Comparison of ENCODE assay signal across 25 cellular contexts in the genomic region with DNA sequence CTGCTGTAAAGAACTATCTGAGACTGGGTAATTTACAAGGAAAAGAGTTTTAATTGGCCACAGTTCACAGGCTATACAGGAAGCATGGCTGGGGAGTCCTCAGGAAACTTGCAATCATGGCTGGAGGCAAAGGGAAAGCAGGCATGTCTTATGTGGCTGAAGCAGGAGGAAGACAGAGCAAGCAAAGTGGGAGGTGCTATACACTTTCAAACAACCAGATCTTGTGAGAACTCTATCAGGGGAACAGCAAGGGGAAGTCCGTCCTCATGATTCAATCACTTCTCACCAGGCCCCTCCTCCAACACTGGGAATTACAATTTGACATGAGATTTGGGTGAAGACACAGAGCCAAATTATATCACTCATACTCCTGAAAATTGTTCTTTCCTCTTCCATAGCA.
DNase-seq lines count a peak whose midpoint lies in the region; FAIRE-seq and TF ChIP-seq lines count a peak whose summit lies in the region.
"Had no signal": no experiment of that assay in that cellular context is flagged by ENCODE, and none has a peak within 500 bp of the region (broad histone marks: within the 10 kb centered on the region; RNA-seq: fewer than 3 reads in every experiment).

No MANE protein-coding gene starts in this region.

- H3K4me2 ChIP-seq in OCI-LY3 (ENCODE audit: low read length): peak overlapping the region; percentile 62
- no peak overlapping the region for H3K4me2 ChIP-seq in H1 (ENCODE audit: insufficient read depth in 1 of 2, low read depth in 2 of 2, low read length in 2 of 2)
- H3K4me2 ChIP-seq in keratinocyte (ENCODE audit: control insufficient read depth, extremely low read depth, insufficient read depth, low read depth, low read length): no peak overlapping the region
- H3K4me2 ChIP-seq: BLaER1 had no signal

- H3K27ac ChIP-seq in OCI-LY3 (ENCODE audit: low read length) (no peak overlapping the region), H1 (ENCODE audit: low read depth, low read length) (no peak overlapping the region), keratinocyte (ENCODE audit: control insufficient read depth, insufficient read depth, low read length) (no peak overlapping the region), thyroid gland (no peak overlapping the region)
- H3K27ac ChIP-seq: BLaER1, GM23248, HL-60 had no signal

- no peak overlapping the region for H3K14ac ChIP-seq in H1 (ENCODE audit: insufficient read length)

- POLR2A ChIA-PET in Caco-2 (lab: Charles Lee): no interaction called here
- POLR2A ChIA-PET in H1 (lab: Charles Lee; ENCODE audit: partially characterized antibody): no interaction called here

- H3K4me3 Mint-ChIP-seq in Caco-2 (ENCODE audit: unreplicated experiment): no peak overlapping the region
- H3K4me3 Mint-ChIP-seq: CD14-positive monocyte; CD4-positive, alpha-beta memory T cell; HFFc6 had no signal

- no peaks in the 10 kb centered on the region for H3K36me3 ChIP-seq in Caco-2 (ENCODE audit: control insufficient read depth, insufficient read depth, low read length)
- no peaks in the 10 kb centered on the region for H3K36me3 ChIP-seq in OCI-LY3 (replicated peaks; ENCODE audit: low read depth, low read length)
- H3K36me3 ChIP-seq in H1 (ENCODE audit: control insufficient read depth in 2 of 4, insufficient read depth in 4 of 4, low read length in 3 of 4): no peaks in the 10 kb centered on the region
- no peaks in the 10 kb centered on the region for H3K36me3 ChIP-seq in keratinocyte (ENCODE audit: control insufficient read depth in 2 of 2, extremely low read depth in 1 of 2, insufficient read depth in 2 of 2, low read length in 2 of 2)
- no peaks in the 10 kb centered on the region for H3K36me3 ChIP-seq in thyroid gland
- H3K36me3 ChIP-seq: BLaER1 had no signal

- H3K79me1 ChIP-seq in H1 (ENCODE audit: low read depth, low read length): no peaks in the 10 kb centered on the region

- H3K4me1 Mint-ChIP-seq in Caco-2 (ENCODE audit: low read depth, unreplicated experiment): peaks cover 6% of the 10 kb centered on the region
- H3K4me1 Mint-ChIP-seq: CD14-positive monocyte; CD4-positive, alpha-beta memory T cell had no signal

- H3K4ac ChIP-seq in H1 (replicated peaks; ENCODE audit: insufficient read length, low read depth, low read length): no peak overlapping the region

- no peaks in the 10 kb centered on the region for H3K79me2 ChIP-seq in OCI-LY3 (ENCODE audit: low read length)
- no peaks in the 10 kb centered on the region for H3K79me2 ChIP-seq in H1 (ENCODE audit: control insufficient read depth in 1 of 2, insufficient read depth in 2 of 2, low read length in 2 of 2)
- no peaks in the 10 kb centered on the region for H3K79me2 ChIP-seq in keratinocyte (ENCODE audit: control insufficient read depth, insufficient read depth, low read length)

- H3K27me3 ChIP-seq in Caco-2 (replicated peaks; ENCODE audit: control insufficient read depth, insufficient read depth, low read length) (no peaks in the 10 kb centered on the region), OCI-LY3 (ENCODE audit: low read depth, low read length) (no peaks in the 10 kb centered on the region), H1 (replicated peaks in 1 of 4; ENCODE audit: control insufficient read depth in 3 of 4, extremely low read depth in 1 of 4, insufficient read depth in 3 of 4, low read length in 3 of 4) (no peaks in the 10 kb centered on the region), keratinocyte (ENCODE audit: control insufficient read depth, extremely low read depth, insufficient read depth, low read length) (no peaks in the 10 kb centered on the region), thyroid gland (no peaks in the 10 kb centered on the region)
- H3K27me3 ChIP-seq: BLaER1 had no signal

- no peak for DNase-seq in Caco-2
- DNase-seq in H1 (ENCODE audit: low read depth in 1 of 2, low spot score in 2 of 2): no peak
- DNase-seq in keratinocyte (ENCODE audit: low read depth, low spot score): no peak
- DNase-seq in NCI-H345 treated with DMSO at 0.1 percent for 48 hours (lab: John Stamatoyannopoulos, UW; ENCODE audit: unreplicated experiment): no peak
- no peak for DNase-seq in thyroid gland
- no peak for DNase-seq in D341Med (ENCODE audit: low spot score)
- DNase-seq in ureter (ENCODE audit: low spot score): no peak
- DNase-seq: 8988T; Calu3; CD4-positive, alpha-beta memory T cell; DMS 273 treated with DMSO at 0.1 percent for 48 hours; DMS53; DND-41; EL; GM23248; H7; HFFc6; IMR-90 had no signal

- no TSS peak for BruUV-seq in Caco-2 (replicated peaks; lab: Mats Ljungman, UMichigan)

- CTCF ChIA-PET in Caco-2 (lab: Charles Lee) (no interaction called here), H1 (lab: Charles Lee; ENCODE audit: partially characterized antibody) (no interaction called here)

- H4K5ac ChIP-seq in H1 (ENCODE audit: insufficient read length, low read depth, low read length): no peak overlapping the region

- FAIRE-seq in H1 (lab: Jason Lieb, UNC) (no peak), keratinocyte (lab: Jason Lieb, UNC) (no peak)
- FAIRE-seq: GM12878, GM19239, HTR-8/SVneo had no signal

- H4K91ac ChIP-seq in H1 (replicated peaks; ENCODE audit: insufficient read length, low read length): no peak overlapping the region

- no peak overlapping the region for H3K4me3 ChIP-seq in Caco-2 (ENCODE audit: low read depth, low read length)
- H3K4me3 ChIP-seq in OCI-LY3 (ENCODE audit: low read length): no peak overlapping the region
- no peak overlapping the region for H3K4me3 ChIP-seq in H1 (ENCODE audit: extremely low read depth in 1 of 4, insufficient read depth in 2 of 4, low read depth in 3 of 4, low read length in 4 of 4)
- H3K4me3 ChIP-seq in keratinocyte (ENCODE audit: control insufficient read depth in 2 of 3, extremely low read depth in 1 of 3, insufficient read depth in 2 of 3, low read depth in 1 of 3, low read length in 3 of 3): no peak overlapping the region
- H3K4me3 ChIP-seq in thyroid gland (replicated peaks in 1 of 3): no peak overlapping the region
- H3K4me3 ChIP-seq: BLaER1, GM12878, GM23248 had no signal

- dilution Hi-C loops in keratinocyte (cut with MboI; ENCODE audit: extremely low pct_ligation_motif_present, low sequenced_read_pairs): no loop called here

- H3K27ac Mint-ChIP-seq in Caco-2 (ENCODE audit: unreplicated experiment): peak overlapping the region; percentile 14
- H3K27ac Mint-ChIP-seq: CD14-positive monocyte; CD4-positive, alpha-beta memory T cell; HFFc6 had no signal

- H2AK5ac ChIP-seq in H1 (ENCODE audit: low read depth, low read length): no peak overlapping the region

- no peaks in the 10 kb centered on the region for H3K23me2 ChIP-seq in H1 (ENCODE audit: low read depth, low read length)

- TF ChIP-seq EP300 in H1 (IDR thresholded peaks at IDR 0.05; ENCODE audit: borderline replicate concordance in 1 of 2, low read depth in 2 of 2, low read length in 2 of 2): no peak

- H3K18ac ChIP-seq in H1 (ENCODE audit: extremely low read depth, low read length): no peak overlapping the region

- H2BK12ac ChIP-seq in H1 (ENCODE audit: low read depth, low read length): no peak overlapping the region

- H2AFZ ChIP-seq in OCI-LY3 (ENCODE audit: low read depth, low read length): peak overlapping the region; percentile 87
- peak overlapping the region; percentile 87 for H2AFZ ChIP-seq in H1 (ENCODE audit: low read length)
- H2AFZ ChIP-seq in keratinocyte (ENCODE audit: control insufficient read depth, low read length): peak overlapping the region; percentile 62
- H2AFZ ChIP-seq: GM23248 had no signal

- H2BK20ac ChIP-seq in H1 (ENCODE audit: low read length): no peak overlapping the region

- no peak overlapping the region for H4K8ac ChIP-seq in H1 (ENCODE audit: extremely low read depth, insufficient read depth, low read length)

- no peak overlapping the region for H3K56ac ChIP-seq in H1 (replicated peaks; ENCODE audit: insufficient read length, low read depth, low read length)

- TF ChIP-seq RAD21 in H1 (IDR thresholded peaks at IDR 0.05 in 1 of 2, conservative IDR thresholded peaks at IDR 0.05 in 1 of 2; ENCODE audit: low read depth in 2 of 2, low read length in 2 of 2): no peak

- H2BK5ac ChIP-seq in H1 (ENCODE audit: low read depth, low read length): no peak overlapping the region

- no peak for TF ChIP-seq POLR2A in H1 (IDR thresholded peaks at IDR 0.05; ENCODE audit: control extremely low read depth in 1 of 2, low read depth in 2 of 2, low read length in 2 of 2)
- TF ChIP-seq POLR2A in thyroid gland (IDR thresholded peaks at IDR 0.05): no peak

- peaks cover 21% of the 10 kb centered on the region; the same call in 1 of the 2 replicates for H3K9me3 ChIP-seq in Caco-2
- no peaks in the 10 kb centered on the region for H3K9me3 ChIP-seq in OCI-LY3 (ENCODE audit: insufficient read depth, low read length)
- no peaks in the 10 kb centered on the region for H3K9me3 ChIP-seq in H1 (ENCODE audit: insufficient read depth in 2 of 2, low read depth in 1 of 2, low read length in 1 of 2)
- no peaks in the 10 kb centered on the region for H3K9me3 ChIP-seq in keratinocyte (ENCODE audit: control insufficient read depth, low read depth, low read length)
- H3K9me3 ChIP-seq in thyroid gland: no peaks in the 10 kb centered on the region

- H3K27me3 Mint-ChIP-seq in Caco-2 (ENCODE audit: insufficient read depth, unreplicated experiment): no peaks in the 10 kb centered on the region

- no peak overlapping the region for H2BK15ac ChIP-seq in H1 (ENCODE audit: low read length)

- WGBS in H1 (ENCODE audit: extremely low coverage in 1 of 2, insufficient coverage in 1 of 2, insufficient read length in 1 of 2, insufficient replicate concordance in 2 of 2, low coverage in 1 of 2, low lambda C conversion rate in 2 of 2, missing lambda C conversion rate in 1 of 2), 2 experiments: 75% methylated on average over 1 of the region's 1 CpG; no CpG with 5 or more reads in 1 of the 2 experiments
- 71 to 73% methylated on average over 1 of the region's 1 CpG for WGBS in thyroid gland, 2 donors

- H3K4me1 ChIP-seq in Caco-2 (peaks cover 5% of the 10 kb centered on the region), OCI-LY3 (ENCODE audit: low read length) (peaks cover 15% of the 10 kb centered on the region), H1 (replicated peaks in 1 of 4; ENCODE audit: control insufficient read depth in 3 of 4, insufficient read depth in 4 of 4, low read length in 3 of 4) (no peaks in the 10 kb centered on the region), keratinocyte (ENCODE audit: control insufficient read depth, extremely low read depth, insufficient read depth, low read length) (no peaks in the 10 kb centered on the region), thyroid gland (no peaks in the 10 kb centered on the region)
- H3K4me1 ChIP-seq: BLaER1 had no signal

- intact Hi-C loops in Caco-2 (cut with micrococcal nuclease; ENCODE audit: unreplicated experiment): no loop called here
- intact Hi-C loops in thyroid gland (cut with DNase I): no loop called here

- H4K20me1 ChIP-seq in OCI-LY3 (ENCODE audit: insufficient read depth, low read length) (no peaks in the 10 kb centered on the region), H1 (replicated peaks in 1 of 2; ENCODE audit: control insufficient read depth in 1 of 2, insufficient read depth in 2 of 2, low read length in 2 of 2) (no peaks in the 10 kb centered on the region), keratinocyte (ENCODE audit: control insufficient read depth, extremely low read depth, insufficient read depth, low read length) (no peaks in the 10 kb centered on the region)
- H4K20me1 ChIP-seq: BLaER1 had no signal

- H2BK120ac ChIP-seq in H1 (replicated peaks; ENCODE audit: low read depth, low read length): no peak overlapping the region

- H3K9ac ChIP-seq in OCI-LY3 (ENCODE audit: low read length) (no peak overlapping the region), H1 (replicated peaks in 1 of 4; ENCODE audit: extremely low read depth in 1 of 4, low read depth in 3 of 4, low read length in 3 of 4) (no peak overlapping the region), keratinocyte (ENCODE audit: control insufficient read depth, extremely low read depth, insufficient read depth, low read length) (no peak overlapping the region)
- H3K9ac ChIP-seq: BLaER1, GM23248 had no signal

- H3K9me3 Mint-ChIP-seq in Caco-2 (ENCODE audit: unreplicated experiment): peaks cover 51% of the 10 kb centered on the region

- no peaks in the 10 kb centered on the region for H3K36me3 Mint-ChIP-seq in Caco-2 (ENCODE audit: insufficient read depth, unreplicated experiment)
- H3K36me3 Mint-ChIP-seq: CD14-positive monocyte; CD4-positive, alpha-beta memory T cell had no signal

- TF ChIP-seq CTCF in Caco-2 (IDR thresholded peaks at IDR 0.05; ENCODE audit: insufficient read depth in 1 of 2, low read depth in 1 of 2, low read length in 1 of 2, severe bottlenecking in 1 of 2, unreplicated experiment in 1 of 2): no peak
- TF ChIP-seq CTCF in OCI-LY3 (IDR thresholded peaks at IDR 0.05; ENCODE audit: low read depth, low read length): no peak
- TF ChIP-seq CTCF in H1 (IDR thresholded peaks at IDR 0.05; ENCODE audit: control extremely low read depth in 1 of 3, insufficient read depth in 1 of 3, low read depth in 1 of 3, low read length in 3 of 3): no peak
- TF ChIP-seq CTCF in keratinocyte (optimal IDR thresholded peaks at IDR 0.05 in 1 of 3, IDR thresholded peaks at IDR 0.05 in 1 of 3, conservative IDR thresholded peaks at IDR 0.05 in 1 of 3; ENCODE audit: extremely low read depth in 1 of 3, insufficient read depth in 2 of 3, low read length in 3 of 3): no peak
- no peak for TF ChIP-seq CTCF in thyroid gland (IDR thresholded peaks at IDR 0.05)

- H3K23ac ChIP-seq in H1 (ENCODE audit: insufficient read length): no peak overlapping the region

- no peaks in the 10 kb centered on the region for H3K9me1 ChIP-seq in keratinocyte (ENCODE audit: control insufficient read depth, extremely low read depth, insufficient read depth, low read length)
